In the genomic region with DNA sequence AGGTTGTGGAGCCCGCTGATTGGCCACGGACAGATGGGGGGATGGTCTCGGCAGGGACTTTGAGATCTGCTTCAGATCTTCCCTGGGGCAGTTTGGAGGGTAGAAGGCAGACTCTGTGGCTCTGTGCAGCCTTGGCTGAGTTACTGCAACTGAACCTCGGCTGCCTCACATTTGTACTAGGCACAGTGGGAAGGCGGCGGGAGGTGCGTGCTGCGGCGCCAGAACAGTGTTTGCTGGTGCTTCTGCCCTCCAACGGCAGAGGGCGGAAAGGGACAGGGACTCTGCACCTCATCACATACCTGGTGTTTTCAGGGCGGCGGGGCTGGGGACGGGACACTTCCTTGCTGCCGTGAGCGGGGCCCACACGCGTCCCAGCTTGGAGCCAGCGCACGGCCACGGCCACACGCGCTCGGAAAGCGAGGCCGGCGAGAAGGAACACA, we compare ENCODE assay signal across 14 cellular contexts. TPM values are rescaled to one million over a fixed set of nuclear protein-coding genes. Genes with fewer than 3 reads are reported as not detected.
DNase-seq lines count a peak whose midpoint lies in the region; ATAC-seq, FAIRE-seq and TF ChIP-seq lines count a peak whose summit lies in the region.
"Had no signal": no experiment of that assay in that cellular context is flagged by ENCODE, and none has a peak within 500 bp of the region (broad histone marks: within the 10 kb centered on the region; RNA-seq: fewer than 3 reads in every experiment).

No MANE protein-coding gene starts in this region.

- H3K27ac ChIP-seq in HepG2 (ENCODE audit: extremely low read length, insufficient read depth, low read length) = peak overlapping the region; percentile 84
- H3K27ac ChIP-seq in CD4-positive, alpha-beta T cell (ENCODE audit: low read depth, low read length) = no peak overlapping the region
- H3K27ac ChIP-seq: HL-60, uterus had no signal

- no peak overlapping the region for H3K27ac Mint-ChIP-seq in CD4-positive, alpha-beta T cell
- H3K27ac Mint-ChIP-seq: activated CD8-positive, alpha-beta memory T cell treated with anti-CD3 and anti-CD28 coated beads, Interleukin-2, amount 10 ng/mL, durations not matched to agents 7 days and 5 days had no signal

- peak; percentile 75 for TF ChIP-seq RAD21 in HepG2 (CRISPR knock-in tag; IDR thresholded peaks at IDR 0.05)

- no peak overlapping the region for H2AFZ ChIP-seq in HepG2 (ENCODE audit: low read length)

- BruUV-seq in HepG2 (replicated peaks; lab: Mats Ljungman, UMichigan) = no TSS peak

- H3K4me3 ChIP-seq in choroid plexus epithelial cell (ENCODE audit: low read depth, low read length) (no peak overlapping the region), HepG2 (replicated peaks in 1 of 3; ENCODE audit: insufficient read depth in 1 of 3, low read depth in 2 of 3, low read length in 3 of 3) (peak overlapping the region in 2 of 3 experiments; percentile 35 to 58; a peak in 4 of 6 replicates)
- H3K4me3 ChIP-seq: uterus had no signal

- peaks cover 54% of the 10 kb centered on the region for H3K36me3 Mint-ChIP-seq in CD4-positive, alpha-beta T cell (ENCODE audit: low read depth)

- peak; percentile 96 for FAIRE-seq in HepG2 (lab: Jason Lieb, UNC)

- peak overlapping the region; percentile 68 for H3K4me2 ChIP-seq in HepG2 (ENCODE audit: low read depth, low read length)

- no peaks in the 10 kb centered on the region for H4K20me1 ChIP-seq in HepG2 (ENCODE audit: insufficient read depth, low read length)

- TF ChIP-seq POLR2A in HepG2 (IDR thresholded peaks at IDR 0.05; ENCODE audit: insufficient read depth in 1 of 2, low read depth in 2 of 2, low read length in 2 of 2) = peak; percentile 78 to 84

- no peak overlapping the region for H3K4me3 Mint-ChIP-seq in CD4-positive, alpha-beta T cell
- H3K4me3 Mint-ChIP-seq: activated CD8-positive, alpha-beta memory T cell treated with anti-CD3 and anti-CD28 coated beads, Interleukin-2, amount 10 ng/mL, durations not matched to agents 7 days and 5 days had no signal

- TF ChIP-seq EP300 in HepG2 (IDR thresholded peaks at IDR 0.05; ENCODE audit: low read depth in 2 of 2, low read length in 2 of 2) (peak in 1 of 2 experiments; percentile 47; a peak in 1 of 4 replicates), HepG2 (CRISPR knock-in tag; IDR thresholded peaks at IDR 0.05; ENCODE audit: borderline replicate concordance) (no peak)

- H3K9me3 ChIP-seq in HepG2 (ENCODE audit: low read length) = no peaks in the 10 kb centered on the region
- H3K9me3 ChIP-seq in CD4-positive, alpha-beta T cell (ENCODE audit: control insufficient read depth, low read length) = no peaks in the 10 kb centered on the region
- H3K9me3 ChIP-seq: uterus had no signal

- peaks cover 40% of the 10 kb centered on the region for H3K4me1 ChIP-seq in HepG2 (ENCODE audit: insufficient read depth, low read length)

- POLR2A ChIA-PET in HepG2 (lab: Yijun Ruan, JAX) = interaction anchor here (1.0 to 1.2 kb wide), 2 partner anchors 26 to 147 kb away, joined by 3 read pairs; a partner anchor contains a TSS
- POLR2A ChIA-PET in CD4-positive, alpha-beta T cell (lab: Charles Lee) = no interaction called here

- H3K9ac ChIP-seq in HepG2 (ENCODE audit: insufficient read depth, low read depth, low read length) = peak overlapping the region; percentile 62

- no peaks in the 10 kb centered on the region for H3K27me3 ChIP-seq in HepG2 (ENCODE audit: control insufficient read depth in 1 of 2, insufficient read depth in 2 of 2, low read length in 2 of 2)
- no peaks in the 10 kb centered on the region for H3K27me3 ChIP-seq in CD4-positive, alpha-beta T cell (ENCODE audit: control insufficient read depth, insufficient read depth, low read length)
- H3K27me3 ChIP-seq: uterus had no signal

- in situ Hi-C loops in HepG2 (cut with HindIII; ENCODE audit: extremely low pct_ligation_motif_present, low pct_unique_long_range_greater_than_20kb) = no loop called here

- H3K36me3 ChIP-seq in HepG2 (replicated peaks in 1 of 2; ENCODE audit: control insufficient read depth in 1 of 2, insufficient read depth in 2 of 2, low read length in 2 of 2) = peaks cover 9 to 17% of the 10 kb centered on the region in 2 experiments; a peak in 3 of 5 replicates
- H3K36me3 ChIP-seq: uterus had no signal

- TF ChIP-seq CTCF in choroid plexus epithelial cell (conservative IDR thresholded peaks at IDR 0.05; ENCODE audit: low read depth, low read length) = peak; percentile 64
- peak; percentile 96 for TF ChIP-seq CTCF in HepG2 (CRISPR knock-in tag; IDR thresholded peaks at IDR 0.05)
- TF ChIP-seq CTCF in CD4-positive, alpha-beta T cell (IDR thresholded peaks at IDR 0.05) = no peak

- DNase-seq in EH (ENCODE audit: low read depth) (peak; percentile 47), NCI-H1694 treated with DMSO at 0.1 percent for 48 hours (lab: John Stamatoyannopoulos, UW) (peak; percentile 48), choroid plexus epithelial cell (ENCODE audit: low read depth) (peak; percentile 57), HepG2 (ENCODE audit: low spot score) (peak; percentile 83), NCI-H2227 treated with DMSO at 0.1 percent for 48 hours (lab: John Stamatoyannopoulos, UW) (no peak), NCI-H226 (no peak)
- no peak for DNase-seq in CD4-positive, alpha-beta T cell
- no peak for DNase-seq in activated effector memory CD4-positive, alpha-beta T cell treated with Interleukin-2 at 50 U/mL for 16 hours
- DNase-seq: activated CD8-positive, alpha-beta memory T cell treated with anti-CD3 and anti-CD28 coated beads, Interleukin-2, amount 10 ng/mL, durations not matched to agents 7 days and 5 days; Calu3; central memory CD4-positive, alpha-beta T cell; occipital lobe; uterus had no signal

- intact Hi-C loops in HepG2 (cut with micrococcal nuclease; ENCODE audit: unreplicated experiment) = loop anchor here (1.0 kb wide), 2 partner anchors 49 to 313 kb away; no protein-coding TSS in a partner anchor
- intact Hi-C loops in CD4-positive, alpha-beta T cell (cut with DNase I, micrococcal nuclease) = no loop called here

- no peaks in the 10 kb centered on the region for H3K27me3 Mint-ChIP-seq in CD4-positive, alpha-beta T cell
- H3K27me3 Mint-ChIP-seq: activated CD8-positive, alpha-beta memory T cell treated with anti-CD3 and anti-CD28 coated beads, Interleukin-2, amount 10 ng/mL, durations not matched to agents 7 days and 5 days had no signal

- 0% methylated on average over 15 of the region's 27 CpGs for WGBS in HepG2 (ENCODE audit: low lambda C conversion rate)

- peak; percentile 82 for ATAC-seq in HepG2
- no peak for ATAC-seq in CD4-positive, alpha-beta T cell (ENCODE audit: poor library complexity)
- ATAC-seq: activated CD8-positive, alpha-beta memory T cell treated with anti-CD3 and anti-CD28 coated beads, Interleukin-2, amount 10 ng/mL, durations not matched to agents 7 days and 5 days had no signal

- no peaks in the 10 kb centered on the region for H3K79me2 ChIP-seq in HepG2 (ENCODE audit: insufficient read depth, low read length)

- CTCF ChIA-PET in HepG2 (lab: Yijun Ruan, JAX; ENCODE audit: low intra/inter-chr PET ratio, low total read pairs) = interaction anchor here (1.7 kb wide), 1 partner anchor 313 kb away, joined by 11 read pairs; no protein-coding TSS in a partner anchor
- CTCF ChIA-PET in CD4-positive, alpha-beta T cell (lab: Charles Lee) = no interaction called here

- H3K9me3 Mint-ChIP-seq in CD4-positive, alpha-beta T cell = no peaks in the 10 kb centered on the region

- H3K4me1 Mint-ChIP-seq in CD4-positive, alpha-beta T cell (ENCODE audit: low read depth) = peaks cover 6% of the 10 kb centered on the region

RNA-seq across cellular contexts. Expression of a gene that starts 26.2 kb away (rescaled TPM):
- total RNA-seq in HepG2 (2016; rRNA removed; fragmentation: Illumina TruSeq; extraction: Trizol) = 8.5 and 18.9 TPM in 2 replicates
- 4.6 and 5.7 TPM in 2 replicates for total RNA-seq in HepG2 (2016; cell fraction: cytosol; rRNA removed; fragmentation: Illumina TruSeq; extraction: Trizol; ENCODE audit: low read depth)
- 9.7 and 20.6 TPM in 2 replicates for total RNA-seq in HepG2 (2016; cell fraction: insoluble cytoplasmic fraction; rRNA removed; fragmentation: Illumina TruSeq; extraction: Trizol)
- 8.2 and 8.3 TPM in 2 replicates for total RNA-seq in HepG2 (2016; cell fraction: membrane; rRNA removed; fragmentation: Illumina TruSeq; extraction: Trizol)
- total RNA-seq in HepG2 (2016; cell fraction: nucleus; rRNA removed; fragmentation: Illumina TruSeq; extraction: Trizol) = 17.2 and 20.6 TPM in 2 replicates
- 15.4 and 24.4 TPM in 2 replicates for polyA plus RNA-seq in HepG2 (2011; rRNA removed)
- 15.0 and 19.6 TPM in 2 replicates for polyA plus RNA-seq in HepG2 (2011; cell fraction: cytosol; rRNA removed)
- 21.9 and 23.2 TPM in 2 replicates for polyA plus RNA-seq in HepG2 (2011; cell fraction: nucleus; rRNA removed)
- 8.6 and 10.0 TPM in 2 replicates for polyA plus RNA-seq in HepG2 (2012)
- 4.3 and 5.7 TPM in 2 replicates for polyA plus RNA-seq in HepG2 (2016; cell fraction: cytosol; fragmentation: Illumina TruSeq; extraction: Trizol; ENCODE audit: low read depth)
- polyA plus RNA-seq in HepG2 (2016; cell fraction: insoluble cytoplasmic fraction; fragmentation: Illumina TruSeq; extraction: Trizol; ENCODE audit: low read depth) = 8.0 and 11.5 TPM in 2 replicates
- 6.1 and 8.5 TPM in 2 replicates for polyA plus RNA-seq in HepG2 (2016; cell fraction: membrane; fragmentation: Illumina TruSeq; extraction: Trizol; ENCODE audit: low read depth)
- 41.6 and 41.9 TPM in 2 replicates for polyA plus RNA-seq in HepG2 (2016; cell fraction: nucleus; fragmentation: Illumina TruSeq; extraction: Trizol; ENCODE audit: insufficient read depth, low read depth)
- polyA minus RNA-seq in HepG2 (2011; rRNA and poly(A)+ RNA removed; ENCODE audit: low replicate concordance) = 17.2 and 31.0 TPM in 2 replicates
- polyA minus RNA-seq in HepG2 (2011; cell fraction: cytosol; rRNA and poly(A)+ RNA removed) = 7.4 and 8.9 TPM in 2 replicates
- polyA minus RNA-seq in HepG2 (2011; cell fraction: nucleus; rRNA and poly(A)+ RNA removed) = 9.9 and 11.1 TPM in 2 replicates
- 1 to 10 TPM; 2.3 to 3.7 TPM for total RNA-seq in CD4-positive, alpha-beta T cell

RNA-seq across cellular contexts. Expression of a gene that starts 26.4 kb away (rescaled TPM):
- total RNA-seq in HepG2 (2016; rRNA removed; fragmentation: Illumina TruSeq; extraction: Trizol) = 75.6 and 91.8 TPM in 2 replicates
- total RNA-seq in HepG2 (2016; cell fraction: cytosol; rRNA removed; fragmentation: Illumina TruSeq; extraction: Trizol; ENCODE audit: low read depth) = 27.2 and 29.3 TPM in 2 replicates
- total RNA-seq in HepG2 (2016; cell fraction: insoluble cytoplasmic fraction; rRNA removed; fragmentation: Illumina TruSeq; extraction: Trizol) = 75.1 and 91.3 TPM in 2 replicates
- total RNA-seq in HepG2 (2016; cell fraction: membrane; rRNA removed; fragmentation: Illumina TruSeq; extraction: Trizol) = 38.5 and 45.3 TPM in 2 replicates
- 31.9 and 40.6 TPM in 2 replicates for total RNA-seq in HepG2 (2016; cell fraction: nucleus; rRNA removed; fragmentation: Illumina TruSeq; extraction: Trizol)
- polyA plus RNA-seq in HepG2 (2011; rRNA removed) = 40.8 and 45.2 TPM in 2 replicates
- polyA plus RNA-seq in HepG2 (2011; cell fraction: cytosol; rRNA removed) = 42.0 and 59.5 TPM in 2 replicates
- 20.7 and 23.1 TPM in 2 replicates for polyA plus RNA-seq in HepG2 (2011; cell fraction: nucleus; rRNA removed)
- polyA plus RNA-seq in HepG2 (2012) = 23.2 and 37.3 TPM in 2 replicates
- 30.5 and 33.1 TPM in 2 replicates for polyA plus RNA-seq in HepG2 (2016; cell fraction: cytosol; fragmentation: Illumina TruSeq; extraction: Trizol; ENCODE audit: low read depth)
- polyA plus RNA-seq in HepG2 (2016; cell fraction: insoluble cytoplasmic fraction; fragmentation: Illumina TruSeq; extraction: Trizol; ENCODE audit: low read depth) = 96.1 and 104 TPM in 2 replicates
- 33.3 and 38.2 TPM in 2 replicates for polyA plus RNA-seq in HepG2 (2016; cell fraction: membrane; fragmentation: Illumina TruSeq; extraction: Trizol; ENCODE audit: low read depth)
- polyA plus RNA-seq in HepG2 (2016; cell fraction: nucleus; fragmentation: Illumina TruSeq; extraction: Trizol; ENCODE audit: insufficient read depth, low read depth) = 46.3 and 53.6 TPM in 2 replicates
- 57.1 and 74.2 TPM in 2 replicates for polyA minus RNA-seq in HepG2 (2011; rRNA and poly(A)+ RNA removed; ENCODE audit: low replicate concordance)
- 23.5 and 26.5 TPM in 2 replicates for polyA minus RNA-seq in HepG2 (2011; cell fraction: cytosol; rRNA and poly(A)+ RNA removed)
- 13.2 and 15.2 TPM in 2 replicates for polyA minus RNA-seq in HepG2 (2011; cell fraction: nucleus; rRNA and poly(A)+ RNA removed)
- 10 to 100 TPM; 11.1 to 11.8 TPM for total RNA-seq in CD4-positive, alpha-beta T cell

RNA-seq across cellular contexts. Expression of a gene that starts 49.8 kb away (rescaled TPM):
- 0.15 and 1.00 TPM in 2 replicates for total RNA-seq in HepG2 (2016; rRNA removed; fragmentation: Illumina TruSeq; extraction: Trizol)
- 0.18 TPM in 1 of 2 replicates, not detected in the other for total RNA-seq in HepG2 (2016; cell fraction: cytosol; rRNA removed; fragmentation: Illumina TruSeq; extraction: Trizol; ENCODE audit: low read depth)
- 0.21 and 0.71 TPM in 2 replicates for total RNA-seq in HepG2 (2016; cell fraction: insoluble cytoplasmic fraction; rRNA removed; fragmentation: Illumina TruSeq; extraction: Trizol)
- 0.28 and 0.46 TPM in 2 replicates for total RNA-seq in HepG2 (2016; cell fraction: membrane; rRNA removed; fragmentation: Illumina TruSeq; extraction: Trizol)
- total RNA-seq in HepG2 (2016; cell fraction: nucleus; rRNA removed; fragmentation: Illumina TruSeq; extraction: Trizol) = 1.7 TPM in 2 replicates
- 0.58 and 1.0 TPM in 2 replicates for polyA plus RNA-seq in HepG2 (2011; rRNA removed)
- polyA plus RNA-seq in HepG2 (2011; cell fraction: cytosol; rRNA removed) = 0.22 and 0.24 TPM in 2 replicates
- 4.2 and 5.2 TPM in 2 replicates for polyA plus RNA-seq in HepG2 (2011; cell fraction: nucleus; rRNA removed)
- polyA plus RNA-seq in HepG2 (2012) = 0.45 and 0.56 TPM in 2 replicates
- 0.25 and 0.31 TPM in 2 replicates for polyA plus RNA-seq in HepG2 (2016; cell fraction: cytosol; fragmentation: Illumina TruSeq; extraction: Trizol; ENCODE audit: low read depth)
- polyA plus RNA-seq in HepG2 (2016; cell fraction: insoluble cytoplasmic fraction; fragmentation: Illumina TruSeq; extraction: Trizol; ENCODE audit: low read depth) = 0.17 and 0.23 TPM in 2 replicates
- polyA plus RNA-seq in HepG2 (2016; cell fraction: membrane; fragmentation: Illumina TruSeq; extraction: Trizol; ENCODE audit: low read depth) = 0.11 and 0.15 TPM in 2 replicates
- polyA plus RNA-seq in HepG2 (2016; cell fraction: nucleus; fragmentation: Illumina TruSeq; extraction: Trizol; ENCODE audit: insufficient read depth, low read depth) = 4.0 and 5.6 TPM in 2 replicates
- polyA minus RNA-seq in HepG2 (2011; rRNA and poly(A)+ RNA removed; ENCODE audit: low replicate concordance) = 0.34 and 1.1 TPM in 2 replicates
- polyA minus RNA-seq in HepG2 (2011; cell fraction: cytosol; rRNA and poly(A)+ RNA removed) = not detected in 2 replicates
- polyA minus RNA-seq in HepG2 (2011; cell fraction: nucleus; rRNA and poly(A)+ RNA removed) = 0.99 and 1.0 TPM in 2 replicates
- 1 to 10 TPM in 1 of 2 experiments, under 1 TPM in 1; 0.84 to 1.4 TPM for total RNA-seq in CD4-positive, alpha-beta T cell

Comparison
In these comparisons a context has a peak if more than half of its experiments do, and no peak if none do; other contexts are left out.
1. DNase-seq: peak in EH (single experiment), NCI-H1694 treated with DMSO at 0.1 percent for 48 hours (single experiment), choroid plexus epithelial cell (single experiment) and HepG2 (single experiment); none in CD4-positive, alpha-beta T cell (0 of 10), NCI-H2227 treated with DMSO at 0.1 percent for 48 hours (single experiment), activated effector memory CD4-positive, alpha-beta T cell treated with Interleukin-2 at 50 U/mL for 16 hours (single experiment) and NCI-H226 (single experiment).